In genomic region chr12:124646385-124647230, GRCh38 we compare ENCODE assay signal across 9 cellular contexts.
DNase-seq lines count a peak whose midpoint lies in the region; ATAC-seq, FAIRE-seq and TF ChIP-seq lines count a peak whose summit lies in the region.
"Had no signal": no experiment of that assay in that cellular context is flagged by ENCODE, and none has a peak within 500 bp of the region (broad histone marks: within the 10 kb centered on the region; RNA-seq: fewer than 3 reads in every experiment).

No MANE protein-coding gene starts in this region.

- peaks cover 0 to 27% (median 0%) of the 10 kb centered on the region in 3 experiments for H3K27me3 ChIP-seq in neuronal stem cell (ENCODE audit: control insufficient read depth in 3 of 3, insufficient read depth in 3 of 3, low read depth in 1 of 3, low read length in 3 of 3)
- H3K27me3 ChIP-seq in thoracic aorta (replicated peaks; ENCODE audit: insufficient read depth), result no peaks in the 10 kb centered on the region
- no peaks in the 10 kb centered on the region for H3K27me3 ChIP-seq in small intestine (ENCODE audit: control insufficient read depth in 2 of 2, insufficient read depth in 2 of 2, low read length in 2 of 2)

- no peak overlapping the region for H2BK15ac ChIP-seq in neuronal stem cell (ENCODE audit: low read length)

- no peak for TF ChIP-seq CTCF in thoracic aorta (IDR thresholded peaks at IDR 0.05)

- H4K8ac ChIP-seq in neuronal stem cell (ENCODE audit: low read depth, low read length), result no peak overlapping the region

- H3K4ac ChIP-seq in neuronal stem cell (ENCODE audit: low read length), result no peak overlapping the region

- H2AK5ac ChIP-seq in neuronal stem cell (ENCODE audit: low read depth, low read length), result peak overlapping the region; percentile 68

- H2AFZ ChIP-seq in neuronal stem cell (ENCODE audit: low read length), result no peak overlapping the region

- no peak overlapping the region for H3K4me2 ChIP-seq in neuronal stem cell (ENCODE audit: insufficient read depth, low read length, poor library complexity, severe bottlenecking)

- H4K91ac ChIP-seq in neuronal stem cell (ENCODE audit: low read depth, low read length, poor library complexity), result no peak overlapping the region

- peak; percentile 80 for DNase-seq in activated effector memory CD4-positive, alpha-beta T cell treated with anti-CD3 and anti-CD28 coated beads, Interleukin-2, amount 50 U/mL, for 16 hours
- DNase-seq in activated effector memory CD4-positive, alpha-beta T cell treated with Interleukin-2 at 50 U/mL for 16 hours, result no peak
- peak in 3 of 4 experiments; percentile 5 to 17 (median 6) for DNase-seq in activated naive CD4-positive, alpha-beta T cell (lab: John Stamatoyannopoulos, UW)
- DNase-seq in neuronal stem cell (ENCODE audit: low spot score), result no peak
- no peak for DNase-seq in thoracic aorta (ENCODE audit: low spot score)
- no peak for DNase-seq in small intestine
- no peak for DNase-seq in RPMI8226
- DNase-seq: NCI-H2227 treated with DMSO at 0.1 percent for 48 hours had no signal

- H3K36me3 ChIP-seq in neuronal stem cell (replicated peaks in 1 of 2; ENCODE audit: control insufficient read depth in 2 of 2, insufficient read depth in 2 of 2, low read length in 2 of 2) (no peaks in the 10 kb centered on the region), thoracic aorta (no peaks in the 10 kb centered on the region), small intestine (ENCODE audit: control insufficient read depth in 2 of 2, insufficient read depth in 2 of 2, low read length in 2 of 2) (no peaks in the 10 kb centered on the region)

- no peak for FAIRE-seq in small intestine (lab: Jason Lieb, UNC)

- H3K4me1 ChIP-seq in neuronal stem cell (ENCODE audit: control insufficient read depth in 2 of 2, insufficient read depth in 1 of 2, low read depth in 1 of 2, low read length in 2 of 2) (no peaks in the 10 kb centered on the region), thoracic aorta (ENCODE audit: control insufficient read depth in 1 of 2, low read depth in 2 of 2) (peaks cover 2 to 4% of the 10 kb centered on the region in 2 donors), small intestine (ENCODE audit: control insufficient read depth in 2 of 2, insufficient read depth in 1 of 2, low read depth in 1 of 2, low read length in 1 of 2) (no peaks in the 10 kb centered on the region)

- ATAC-seq in thoracic aorta (ENCODE audit: insufficient number of reproducible peaks, low FRiP score, low read depth) (no peak), HG02610 (IDR thresholded peaks at IDR 0.05; ENCODE audit: unreplicated experiment) (no peak)

- no peaks in the 10 kb centered on the region for H3K79me1 ChIP-seq in neuronal stem cell (ENCODE audit: low read depth, low read length)

- no peak overlapping the region for H3K23ac ChIP-seq in neuronal stem cell (ENCODE audit: low read depth, low read length, poor library complexity)

- H3K27ac ChIP-seq in neuronal stem cell (replicated peaks; ENCODE audit: low read length), result no peak overlapping the region
- no peak overlapping the region for H3K27ac ChIP-seq in thoracic aorta
- H3K27ac ChIP-seq in small intestine (ENCODE audit: low read depth in 1 of 2, low read length in 1 of 2), result no peak overlapping the region

- H3K4me3 ChIP-seq in neuronal stem cell (ENCODE audit: low read length in 2 of 2) (no peak overlapping the region), thoracic aorta (peak overlapping the region; percentile 43), small intestine (ENCODE audit: low read depth in 1 of 2, low read length in 2 of 2) (no peak overlapping the region)

- peak overlapping the region; percentile 71 for H3K18ac ChIP-seq in neuronal stem cell (ENCODE audit: low read length)

- no peak overlapping the region for H3K9ac ChIP-seq in neuronal stem cell (ENCODE audit: low read depth, low read length, poor library complexity)

- no CpG with 5 or more reads among the region's 34 CpGs for WGBS in neuronal stem cell (ENCODE audit: extremely low coverage in 2 of 2, insufficient read length in 2 of 2, insufficient replicate concordance in 1 of 2), 2 donors
- WGBS in small intestine, 3 donors, result 47 to 64% (median 58%) methylated on average over 34 of the region's 34 CpGs

- H3K14ac ChIP-seq in neuronal stem cell (ENCODE audit: low read length), result no peak overlapping the region

- no peak overlapping the region for H2BK12ac ChIP-seq in neuronal stem cell (ENCODE audit: low read length)

- H3K9me3 ChIP-seq in neuronal stem cell (replicated peaks in 1 of 2; ENCODE audit: control insufficient read depth in 2 of 2, insufficient read depth in 1 of 2, low read depth in 1 of 2, low read length in 2 of 2) (peaks cover 6 to 17% of the 10 kb centered on the region in 2 donors), thoracic aorta (no peaks in the 10 kb centered on the region), small intestine (ENCODE audit: control insufficient read depth, low read depth) (no peaks in the 10 kb centered on the region)

- H2BK5ac ChIP-seq in neuronal stem cell (ENCODE audit: low read length), result no peak overlapping the region

- H2BK120ac ChIP-seq in neuronal stem cell (ENCODE audit: low read depth, low read length), result no peak overlapping the region

Comparison
In these comparisons a context has a peak if more than half of its experiments do, and no peak if none do; other contexts are left out.
1. DNase-seq: peak in activated effector memory CD4-positive, alpha-beta T cell treated with anti-CD3 and anti-CD28 coated beads, Interleukin-2, amount 50 U/mL, for 16 hours (single experiment) and activated naive CD4-positive, alpha-beta T cell (3 of 4); none in activated effector memory CD4-positive, alpha-beta T cell treated with Interleukin-2 at 50 U/mL for 16 hours (single experiment), neuronal stem cell (single experiment), thoracic aorta (single experiment), small intestine (single experiment) and RPMI8226 (single experiment).